ENCODE assay signal across 8 cellular contexts in the genomic region with DNA sequence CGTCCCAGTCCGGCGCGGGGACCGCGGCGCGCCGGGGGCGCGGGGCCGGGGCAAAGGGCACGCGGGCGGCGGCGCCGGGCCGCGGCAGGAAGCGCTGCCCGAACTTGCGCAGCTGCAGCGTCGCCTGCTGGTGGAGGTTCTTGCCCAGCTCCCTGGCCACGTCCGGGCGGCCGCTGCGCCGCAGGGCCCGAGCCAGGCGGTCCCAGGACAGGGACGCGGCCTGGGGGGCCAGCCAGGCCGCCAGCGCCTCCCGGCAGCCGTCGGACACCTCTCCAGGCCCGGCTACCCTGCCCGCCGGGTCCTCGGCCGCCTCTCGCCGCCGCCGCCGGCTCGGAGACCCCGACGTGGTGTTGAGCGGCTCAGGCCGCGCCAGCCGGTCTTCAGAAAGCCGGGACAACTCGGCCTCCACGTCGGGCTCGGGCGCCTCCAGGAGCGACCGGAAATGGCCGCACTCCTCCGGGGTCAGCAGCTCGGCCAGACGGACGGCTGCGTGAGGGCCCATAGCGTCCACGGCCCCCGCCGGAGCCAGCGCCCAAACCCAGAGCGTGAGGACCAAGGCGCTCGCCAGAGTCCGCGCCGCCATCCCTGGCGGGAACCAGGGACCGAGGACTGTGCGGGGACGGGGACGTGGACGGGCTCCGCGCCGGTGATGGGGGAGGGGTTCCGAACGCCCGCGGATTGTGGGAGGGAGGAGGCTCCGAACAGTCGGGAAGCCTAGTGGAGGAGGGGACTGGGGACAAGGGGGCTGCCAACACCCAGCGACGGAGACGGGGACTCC. TPM values are rescaled to one million over a fixed set of nuclear protein-coding genes. Genes with fewer than 3 reads are reported as not detected.
DNase-seq lines count a peak whose midpoint lies in the region; ATAC-seq and TF ChIP-seq lines count a peak whose summit lies in the region.

No MANE protein-coding gene starts in this region.

- TF ChIP-seq CTCF in astrocyte of the spinal cord (IDR thresholded peaks at IDR 0.05; ENCODE audit: low read depth, low read length) = peak; percentile 66

- H3K9me3 ChIP-seq in HUES6 (ENCODE audit: control insufficient read depth, insufficient read depth, low read depth, low read length) = no peaks in the 10 kb centered on the region

- peak overlapping the region; percentile 44; the same call in 1 of the 2 replicates for H3K27ac ChIP-seq in HUES6 (ENCODE audit: low read depth, low read length)

- in situ Hi-C loops in astrocyte of the spinal cord (cut with HindIII; ENCODE audit: low sequenced_read_pairs) = no loop called here

- no peak for ATAC-seq in HG03342 (IDR thresholded peaks at IDR 0.05; ENCODE audit: unreplicated experiment)

- peaks cover 13% of the 10 kb centered on the region for H3K4me1 ChIP-seq in HUES6 (ENCODE audit: control insufficient read depth, insufficient read depth, low read length)

- peak overlapping the region; percentile 83 for H3K9ac ChIP-seq in HUES6 (ENCODE audit: low read length)

- no peaks in the 10 kb centered on the region for H3K36me3 ChIP-seq in HUES6 (ENCODE audit: control insufficient read depth, insufficient read depth, low read length)

- H3K4me3 ChIP-seq in HUES6 (ENCODE audit: low read depth, low read length) = peak overlapping the region; percentile 74
- H3K4me3 ChIP-seq in astrocyte of the spinal cord (ENCODE audit: low read depth, low read length) = peak overlapping the region; percentile 37

- DNase-seq in CD1c-positive myeloid dendritic cell (ENCODE audit: extremely low spot score) (peak; percentile 86), T-helper 9 cell (peak; percentile 51), astrocyte of the spinal cord (ENCODE audit: low read depth, low spot score) (peak; percentile 56), hippocampal formation (lab: John Stamatoyannopoulos, UW) (peak; percentile 52 to 65), renal cortical epithelial cell (ENCODE audit: low read depth) (peak; percentile 49), SK-N-DZ (ENCODE audit: low spot score) (no peak)

- peaks cover 30% of the 10 kb centered on the region for H3K27me3 ChIP-seq in HUES6 (ENCODE audit: control insufficient read depth, insufficient read depth, low read length)

RNA-seq across cellular contexts. Expression of a gene that starts 34.0 kb away (rescaled TPM):
- total RNA-seq in renal cortical epithelial cell = 0.52 and 5.5 TPM in 2 replicates
- 4.9 and 6.4 TPM in 2 replicates for polyA plus RNA-seq in SK-N-DZ (2014; cell fraction: cytosol; rRNA removed)
- 6.0 and 7.1 TPM in 2 replicates for polyA plus RNA-seq in SK-N-DZ (2014; cell fraction: nucleus; rRNA removed)
